ENCODE assay signal across 9 cellular contexts in genomic region chr11:350723-351255, GRCh38. TPM values are rescaled to one million over a fixed set of nuclear protein-coding genes. Genes with fewer than 3 reads are reported as not detected.
DNase-seq lines count a peak whose midpoint lies in the region; ATAC-seq and TF ChIP-seq lines count a peak whose summit lies in the region.
"Had no signal": no experiment of that assay in that cellular context is flagged by ENCODE, and none has a peak within 500 bp of the region (broad histone marks: within the 10 kb centered on the region; RNA-seq: fewer than 3 reads in every experiment).

No MANE protein-coding gene starts in this region.

- TF ChIP-seq CTCF in GM10248 (IDR thresholded peaks at IDR 0.05; ENCODE audit: control extremely low read depth, extremely low read depth, low read depth, missing control alignments) (no peak), natural killer cell (IDR thresholded peaks at IDR 0.05) (no peak), lower leg skin (IDR thresholded peaks at IDR 0.05) (no peak)

- peak overlapping the region; percentile 14 for H3K27ac Mint-ChIP-seq in activated CD4-positive, alpha-beta memory T cell treated with anti-CD3 and anti-CD28 coated beads for 36 hours
- H3K27ac Mint-ChIP-seq in natural killer cell = peak overlapping the region; percentile 92 to 95

- H3K4me3 ChIP-seq in lower leg skin (ENCODE audit: low read depth, poor library complexity, severe bottlenecking) = no peak overlapping the region

- H3K27me3 Mint-ChIP-seq in activated CD4-positive, alpha-beta memory T cell treated with anti-CD3 and anti-CD28 coated beads for 36 hours = no peaks in the 10 kb centered on the region
- no peaks in the 10 kb centered on the region for H3K27me3 Mint-ChIP-seq in natural killer cell (ENCODE audit: low read depth in 2 of 2)

- ATAC-seq in HG02938 (IDR thresholded peaks at IDR 0.05; ENCODE audit: unreplicated experiment) (peak; percentile 56), natural killer cell (peak; percentile 74 to 87 (median 84))

- CTCF ChIA-PET in GM10248 (lab: Yijun Ruan, JAX) = interaction anchor here (0.9 kb wide), 1 partner anchor 27 kb away, joined by 3 read pairs; no protein-coding TSS in a partner anchor
- CTCF ChIA-PET in activated CD4-positive, alpha-beta memory T cell treated with anti-CD3 and anti-CD28 coated beads for 36 hours (lab: Charles Lee) = no interaction called here

- POLR2A ChIA-PET in GM10248 (lab: Yijun Ruan, JAX) = interaction anchor here (0.6 kb wide), 1 partner anchor 41 kb away, joined by 3 read pairs; no protein-coding TSS in a partner anchor
- POLR2A ChIA-PET in activated CD4-positive, alpha-beta memory T cell treated with anti-CD3 and anti-CD28 coated beads for 36 hours (lab: Charles Lee) = no interaction called here

- peaks cover 33% of the 10 kb centered on the region for H3K4me1 Mint-ChIP-seq in activated CD4-positive, alpha-beta memory T cell treated with anti-CD3 and anti-CD28 coated beads for 36 hours (ENCODE audit: low read depth)
- H3K4me1 Mint-ChIP-seq in natural killer cell = peaks cover 43 to 58% of the 10 kb centered on the region in 2 donors

- DNase-seq in GM10248 (ENCODE audit: extremely low spot score) (peak; percentile 32), natural killer cell (peak; percentile 49), GM19238 (ENCODE audit: insufficient read length, low spot score) (no peak), lower leg skin (ENCODE audit: low spot score in 2 of 2) (no peak), T-helper 9 cell (no peak), DMS114 treated with DMSO at 0.1 percent for 48 hours (lab: John Stamatoyannopoulos, UW; ENCODE audit: unreplicated experiment) (no peak)
- no peak for DNase-seq in activated CD4-positive, alpha-beta memory T cell treated with anti-CD3 and anti-CD28 coated beads for 36 hours
- DNase-seq: NCI-H1417 had no signal

- H3K4me3 Mint-ChIP-seq in activated CD4-positive, alpha-beta memory T cell treated with anti-CD3 and anti-CD28 coated beads for 36 hours = no peak overlapping the region
- peak overlapping the region; percentile 78 for H3K4me3 Mint-ChIP-seq in natural killer cell

- H3K36me3 Mint-ChIP-seq in activated CD4-positive, alpha-beta memory T cell treated with anti-CD3 and anti-CD28 coated beads for 36 hours = peaks cover 1% of the 10 kb centered on the region
- H3K36me3 Mint-ChIP-seq in natural killer cell = no peaks in the 10 kb centered on the region

- TF ChIP-seq POLR2A in lower leg skin (IDR thresholded peaks at IDR 0.05) = no peak

- no peaks in the 10 kb centered on the region for H3K9me3 Mint-ChIP-seq in activated CD4-positive, alpha-beta memory T cell treated with anti-CD3 and anti-CD28 coated beads for 36 hours
- no peaks in the 10 kb centered on the region for H3K9me3 Mint-ChIP-seq in natural killer cell

- intact Hi-C loops in activated CD4-positive, alpha-beta memory T cell treated with anti-CD3 and anti-CD28 coated beads for 36 hours (cut with micrococcal nuclease) = no loop called here
- intact Hi-C loops in natural killer cell (cut with micrococcal nuclease) (loop anchor here (2.0 kb wide), 1 partner anchor 34 kb away; no protein-coding TSS in a partner anchor), lower leg skin (cut with DNase I; ENCODE audit: low total_unique reads) (loop anchor here (10.0 kb wide), 2 partner anchors 46 to 96 kb away; partner anchors contain the start of gene IFITM2)

- 38 to 50% methylated on average over 18 of the region's 18 CpGs for WGBS in lower leg skin, 2 donors

RNA-seq across cellular contexts. Expression of gene B4GALNT4, which starts 18.5 kb away (rescaled TPM):
- 1 to 10 TPM; 2.1 to 4.0 TPM for total RNA-seq in activated CD4-positive, alpha-beta memory T cell treated with anti-CD3 and anti-CD28 coated beads for 36 hours
- total RNA-seq in natural killer cell (1 to 10 TPM in 2 of 3 donors, under 1 TPM in 1; 0.66 to 1.5 (median 1.5) TPM), lower leg skin (10 to 100 TPM in 1 of 4 donors, 1 to 10 TPM in 3; 1.8 to 20.0 (median 5.0) TPM)

RNA-seq across cellular contexts. Expression of gene IFITM3, which starts 30.1 kb away (rescaled TPM):
- 10 to 100 TPM; 25.6 TPM for total RNA-seq in activated CD4-positive, alpha-beta memory T cell treated with anti-CD3 and anti-CD28 coated beads for 36 hours
- 100 to 1,000 TPM in 1 of 3 donors, 10 to 100 TPM in 2; 64.0 to 165 (median 93.6) TPM for total RNA-seq in natural killer cell
- 100 to 1,000 TPM in 1 of 4 donors, 10 to 100 TPM in 3; 39.6 to 124 (median 84.2) TPM for total RNA-seq in lower leg skin

RNA-seq across cellular contexts. Expression of gene IFITM1, which starts 36.9 kb away (rescaled TPM):
- 100 to 1,000 TPM; 195 to 200 TPM for total RNA-seq in activated CD4-positive, alpha-beta memory T cell treated with anti-CD3 and anti-CD28 coated beads for 36 hours
- 100 to 1,000 TPM; 540 to 809 (median 710) TPM for total RNA-seq in natural killer cell
- 100 to 1,000 TPM in 1 of 4 donors, 10 to 100 TPM in 3; 44.2 to 114 (median 65.4) TPM for total RNA-seq in lower leg skin

RNA-seq across cellular contexts. Expression of gene IFITM2, which starts 43.2 kb away (rescaled TPM):
- total RNA-seq in activated CD4-positive, alpha-beta memory T cell treated with anti-CD3 and anti-CD28 coated beads for 36 hours = 100 to 1,000 TPM; 525 to 561 TPM
- total RNA-seq in natural killer cell (1,000 to 10,000 TPM; 1,080 to 1,421 (median 1,273) TPM), lower leg skin (10 to 100 TPM; 22.2 to 99.4 (median 52.9) TPM)

RNA-seq across cellular contexts. Expression of gene PKP3, which starts 43.2 kb away (rescaled TPM):
- under 1 TPM in 1 of 2 experiments, not detected in 1; 0.40 TPM for total RNA-seq in activated CD4-positive, alpha-beta memory T cell treated with anti-CD3 and anti-CD28 coated beads for 36 hours
- total RNA-seq in natural killer cell (under 1 TPM in 2 of 3 donors, not detected in 1; 0.29 to 0.56 TPM), lower leg skin (100 to 1,000 TPM; 612 to 880 (median 754) TPM)

Comparison
In these comparisons a context has a peak if more than half of its experiments do, and no peak if none do; other contexts are left out.
1. DNase-seq: peak in GM10248 (single experiment) and natural killer cell (single experiment); none in activated CD4-positive, alpha-beta memory T cell treated with anti-CD3 and anti-CD28 coated beads for 36 hours (single experiment), GM19238 (single experiment), lower leg skin (0 of 2), T-helper 9 cell (single experiment) and DMS114 treated with DMSO at 0.1 percent for 48 hours (single experiment).